Comparison of ENCODE assay signal across 1 cellular context in the genomic region with DNA sequence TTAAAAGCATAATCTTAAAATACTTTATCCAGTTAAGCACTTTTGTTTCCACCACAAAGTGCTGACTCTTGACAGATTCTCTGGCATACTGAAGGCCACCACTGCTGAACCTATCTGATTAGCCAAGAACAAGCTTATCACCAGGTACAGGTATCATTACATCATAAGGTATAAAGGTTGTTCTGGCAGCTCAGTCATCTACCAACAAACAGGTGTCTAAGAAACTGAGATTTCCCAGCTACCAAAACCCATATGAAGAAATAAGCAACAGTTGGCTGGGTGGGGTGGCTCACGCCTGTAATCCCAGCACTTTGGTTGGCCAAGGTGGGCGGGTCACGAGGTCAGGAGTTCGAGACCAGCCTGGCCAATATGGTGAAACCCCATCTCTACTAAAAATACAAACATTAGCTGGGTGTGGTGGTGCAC.
TF ChIP-seq lines count a peak whose summit lies in the region.

No MANE protein-coding gene starts in this region.

TF ChIP-seq in liver, 16 proteins besides CTCF, POLR2A, EP300 and RAD21 (continued from another document):
- TF ChIP-seq, protein P1, sequence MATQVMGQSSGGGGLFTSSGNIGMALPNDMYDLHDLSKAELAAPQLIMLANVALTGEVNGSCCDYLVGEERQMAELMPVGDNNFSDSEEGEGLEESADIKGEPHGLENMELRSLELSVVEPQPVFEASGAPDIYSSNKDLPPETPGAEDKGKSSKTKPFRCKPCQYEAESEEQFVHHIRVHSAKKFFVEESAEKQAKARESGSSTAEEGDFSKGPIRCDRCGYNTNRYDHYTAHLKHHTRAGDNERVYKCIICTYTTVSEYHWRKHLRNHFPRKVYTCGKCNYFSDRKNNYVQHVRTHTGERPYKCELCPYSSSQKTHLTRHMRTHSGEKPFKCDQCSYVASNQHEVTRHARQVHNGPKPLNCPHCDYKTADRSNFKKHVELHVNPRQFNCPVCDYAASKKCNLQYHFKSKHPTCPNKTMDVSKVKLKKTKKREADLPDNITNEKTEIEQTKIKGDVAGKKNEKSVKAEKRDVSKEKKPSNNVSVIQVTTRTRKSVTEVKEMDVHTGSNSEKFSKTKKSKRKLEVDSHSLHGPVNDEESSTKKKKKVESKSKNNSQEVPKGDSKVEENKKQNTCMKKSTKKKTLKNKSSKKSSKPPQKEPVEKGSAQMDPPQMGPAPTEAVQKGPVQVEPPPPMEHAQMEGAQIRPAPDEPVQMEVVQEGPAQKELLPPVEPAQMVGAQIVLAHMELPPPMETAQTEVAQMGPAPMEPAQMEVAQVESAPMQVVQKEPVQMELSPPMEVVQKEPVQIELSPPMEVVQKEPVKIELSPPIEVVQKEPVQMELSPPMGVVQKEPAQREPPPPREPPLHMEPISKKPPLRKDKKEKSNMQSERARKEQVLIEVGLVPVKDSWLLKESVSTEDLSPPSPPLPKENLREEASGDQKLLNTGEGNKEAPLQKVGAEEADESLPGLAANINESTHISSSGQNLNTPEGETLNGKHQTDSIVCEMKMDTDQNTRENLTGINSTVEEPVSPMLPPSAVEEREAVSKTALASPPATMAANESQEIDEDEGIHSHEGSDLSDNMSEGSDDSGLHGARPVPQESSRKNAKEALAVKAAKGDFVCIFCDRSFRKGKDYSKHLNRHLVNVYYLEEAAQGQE (IDR thresholded peaks at IDR 0.05), result peak; percentile 50
